ENCODE assay signal across 17 cellular contexts in genomic region chrX:18872621-18873020, GRCh38.
DNase-seq lines count a peak whose midpoint lies in the region; ATAC-seq and TF ChIP-seq lines count a peak whose summit lies in the region.
"Had no signal": no experiment of that assay in that cellular context is flagged by ENCODE, and none has a peak within 500 bp of the region (broad histone marks: within the 10 kb centered on the region; RNA-seq: fewer than 3 reads in every experiment).

No MANE protein-coding gene starts in this region.

- no peaks in the 10 kb centered on the region for H3K9me3 Mint-ChIP-seq in effector memory CD8-positive, alpha-beta T cell
- H3K9me3 Mint-ChIP-seq in osteocyte (ENCODE audit: unreplicated experiment) (peaks cover 12% of the 10 kb centered on the region), T-cell (peaks cover 0 to 4% (median 0%) of the 10 kb centered on the region in 3 donors)
- H3K9me3 Mint-ChIP-seq in CD4-positive, alpha-beta T cell = no peaks in the 10 kb centered on the region
- H3K9me3 Mint-ChIP-seq: activated naive CD8-positive, alpha-beta T cell treated with anti-CD3 and anti-CD28 coated beads, Interleukin-2, amount 10 ng/mL, durations not matched to agents 7 days and 5 days; GM23338 had no signal

- ATAC-seq in Right ventricle myocardium superior (ENCODE audit: poor library complexity) (peak; percentile 43), Right ventricle myocardium inferior (no peak), T-cell (replicated peaks in 1 of 4) (no peak)
- no peak for ATAC-seq in effector memory CD8-positive, alpha-beta T cell (replicated peaks)
- no peak for ATAC-seq in CD4-positive, alpha-beta T cell (ENCODE audit: poor library complexity)
- ATAC-seq: GM23338 had no signal

- peaks cover 7 to 10% of the 10 kb centered on the region in 2 donors for H3K4me1 Mint-ChIP-seq in effector memory CD8-positive, alpha-beta T cell (ENCODE audit: low read depth in 2 of 2)
- H3K4me1 Mint-ChIP-seq in osteocyte (ENCODE audit: unreplicated experiment) = peaks cover 20% of the 10 kb centered on the region
- H3K4me1 Mint-ChIP-seq in CD4-positive, alpha-beta T cell (ENCODE audit: low read depth) = no peaks in the 10 kb centered on the region
- H3K4me1 Mint-ChIP-seq in T-cell = no peaks in the 10 kb centered on the region
- H3K4me1 Mint-ChIP-seq: activated naive CD8-positive, alpha-beta T cell treated with anti-CD3 and anti-CD28 coated beads, Interleukin-2, amount 10 ng/mL, durations not matched to agents 7 days and 5 days; GM23338 had no signal

- DNase-seq in Right ventricle myocardium superior (no peak), Right ventricle myocardium inferior (ENCODE audit: missing footprints) (no peak), osteocyte (ENCODE audit: extremely low spot score, unreplicated experiment) (no peak), hepatic stellate cell (ENCODE audit: low spot score) (no peak), T-cell (no peak), NCI-H2171 (lab: John Stamatoyannopoulos, UW) (no peak)
- DNase-seq in effector memory CD8-positive, alpha-beta T cell = no peak
- DNase-seq in CD4-positive, alpha-beta T cell = no peak
- DNase-seq: activated naive CD8-positive, alpha-beta T cell treated with anti-CD3 and anti-CD28 coated beads, Interleukin-2, amount 10 ng/mL, durations not matched to agents 7 days and 5 days; erythroblast; mucosa of descending colon; NCI-H1105; SIG-M5; trophoblast cell had no signal

- H3K9me3 ChIP-seq in CD4-positive, alpha-beta T cell (ENCODE audit: control insufficient read depth, low read length) = no peaks in the 10 kb centered on the region
- H3K9me3 ChIP-seq: mucosa of descending colon, prostate gland had no signal

- H3K27me3 Mint-ChIP-seq in effector memory CD8-positive, alpha-beta T cell = peaks cover 7 to 31% of the 10 kb centered on the region in 2 donors
- H3K27me3 Mint-ChIP-seq in osteocyte (ENCODE audit: unreplicated experiment) = no peaks in the 10 kb centered on the region
- no peaks in the 10 kb centered on the region for H3K27me3 Mint-ChIP-seq in CD4-positive, alpha-beta T cell
- H3K27me3 Mint-ChIP-seq in T-cell = peaks cover 4 to 8% of the 10 kb centered on the region in 2 donors
- H3K27me3 Mint-ChIP-seq: activated naive CD8-positive, alpha-beta T cell treated with anti-CD3 and anti-CD28 coated beads, Interleukin-2, amount 10 ng/mL, durations not matched to agents 7 days and 5 days had no signal

- intact Hi-C loops in Right ventricle myocardium superior (cut with DNase I) = no loop called here
- intact Hi-C loops in Right ventricle myocardium inferior (cut with DNase I) = loop anchor here (5.0 kb wide), 1 partner anchor 200 kb away; the partner anchor contains the start of gene RS1
- intact Hi-C loops in CD4-positive, alpha-beta T cell (cut with DNase I, micrococcal nuclease) = no loop called here

- no peaks in the 10 kb centered on the region for H3K27me3 ChIP-seq in CD4-positive, alpha-beta T cell (ENCODE audit: control insufficient read depth, insufficient read depth, low read length)

- no peak overlapping the region for H3K27ac ChIP-seq in CD4-positive, alpha-beta T cell (ENCODE audit: low read depth, low read length)
- H3K27ac ChIP-seq: KMS-11, prostate gland had no signal

- H3K4me3 Mint-ChIP-seq in effector memory CD8-positive, alpha-beta T cell = peak overlapping the region in 1 of 2 donors; percentile 70
- H3K4me3 Mint-ChIP-seq in osteocyte (ENCODE audit: unreplicated experiment) (no peak overlapping the region), T-cell (no peak overlapping the region)
- H3K4me3 Mint-ChIP-seq in CD4-positive, alpha-beta T cell = no peak overlapping the region
- H3K4me3 Mint-ChIP-seq: activated naive CD8-positive, alpha-beta T cell treated with anti-CD3 and anti-CD28 coated beads, Interleukin-2, amount 10 ng/mL, durations not matched to agents 7 days and 5 days; GM23338 had no signal

- CTCF ChIA-PET in CD4-positive, alpha-beta T cell (lab: Charles Lee) = no interaction called here
- CTCF ChIA-PET in T-cell (lab: Charles Lee) = interaction anchor here in 1 of 2 donors (0.6 kb wide), 1 partner anchor 434 kb away, joined by 5 read pairs; no protein-coding TSS in a partner anchor

- TF ChIP-seq CTCF in osteocyte (IDR thresholded peaks at IDR 0.05) = no peak
- TF ChIP-seq CTCF in CD4-positive, alpha-beta T cell (IDR thresholded peaks at IDR 0.05) = no peak

- POLR2A ChIA-PET in CD4-positive, alpha-beta T cell (lab: Charles Lee) = no interaction called here
- POLR2A ChIA-PET in T-cell (lab: Charles Lee) = no interaction called here

- H3K27ac Mint-ChIP-seq in effector memory CD8-positive, alpha-beta T cell = peak overlapping the region; percentile 62 to 73
- H3K27ac Mint-ChIP-seq in osteocyte (ENCODE audit: unreplicated experiment) (peak overlapping the region; percentile 97), T-cell (no peak overlapping the region)
- no peak overlapping the region for H3K27ac Mint-ChIP-seq in CD4-positive, alpha-beta T cell
- H3K27ac Mint-ChIP-seq: activated naive CD8-positive, alpha-beta T cell treated with anti-CD3 and anti-CD28 coated beads, Interleukin-2, amount 10 ng/mL, durations not matched to agents 7 days and 5 days; GM23338 had no signal

- H3K36me3 Mint-ChIP-seq in effector memory CD8-positive, alpha-beta T cell (ENCODE audit: insufficient read depth) = peaks cover 3% of the 10 kb centered on the region
- H3K36me3 Mint-ChIP-seq in osteocyte (ENCODE audit: unreplicated experiment) (no peaks in the 10 kb centered on the region), T-cell (no peaks in the 10 kb centered on the region)
- H3K36me3 Mint-ChIP-seq in CD4-positive, alpha-beta T cell (ENCODE audit: low read depth) = no peaks in the 10 kb centered on the region
- H3K36me3 Mint-ChIP-seq: activated naive CD8-positive, alpha-beta T cell treated with anti-CD3 and anti-CD28 coated beads, Interleukin-2, amount 10 ng/mL, durations not matched to agents 7 days and 5 days had no signal

Comparison
In these comparisons a context has a peak if more than half of its experiments do, and no peak if none do; other contexts are left out.
1. H3K27ac Mint-ChIP-seq: peak in effector memory CD8-positive, alpha-beta T cell (2 of 2) and osteocyte (single experiment); none in CD4-positive, alpha-beta T cell (single experiment) and T-cell (0 of 2).